In the genomic region with DNA sequence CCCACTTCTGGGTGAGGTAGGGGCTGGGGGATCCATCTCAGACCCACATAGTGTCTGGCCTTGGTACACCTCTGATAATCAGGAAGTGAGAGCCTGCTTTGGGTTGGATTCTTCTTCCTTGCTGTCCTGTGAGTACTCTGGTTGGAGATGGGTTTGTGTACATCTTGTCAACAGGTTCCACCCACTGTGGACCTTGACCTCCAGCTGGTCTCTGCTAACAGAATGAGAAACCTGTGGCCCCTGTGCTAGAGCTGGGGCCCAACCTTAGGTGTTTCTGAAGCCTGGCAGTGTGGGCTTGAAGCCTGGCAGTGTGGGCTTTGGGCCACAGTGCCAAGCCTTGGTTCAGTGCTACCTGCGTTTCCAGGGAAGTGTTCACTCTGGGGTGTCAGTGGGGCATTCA, we compare ENCODE assay signal across 13 cellular contexts. TPM values are rescaled to one million over a fixed set of nuclear protein-coding genes. Genes with fewer than 3 reads are reported as not detected.
A peak's percentile ranks its signal among the peaks of the same experiment; 100 is the strongest.
DNase-seq lines count a peak whose midpoint lies in the region; ATAC-seq, FAIRE-seq and TF ChIP-seq lines count a peak whose summit lies in the region.
"Had no signal": no experiment of that assay in that cellular context is flagged by ENCODE, and none has a peak within 500 bp of the region (broad histone marks: within the 10 kb centered on the region; RNA-seq: fewer than 3 reads in every experiment).

No MANE protein-coding gene starts in this region.

- no peak overlapping the region for H2AFZ ChIP-seq in K562 (ENCODE audit: low read depth, low read length)

- in situ Hi-C loops in K562 (cut with MboI): no loop called here

- no peak overlapping the region for H3K4me3 ChIP-seq in CD4-positive, CD25-positive, alpha-beta regulatory T cell (ENCODE audit: low read depth, low read length)
- H3K4me3 ChIP-seq in K562: peak overlapping the region; percentile 10; the same call in 1 of the 2 replicates

- H3K4me3 Mint-ChIP-seq in CD4-positive, CD25-positive, alpha-beta regulatory T cell: peak overlapping the region; percentile 85 to 99 (median 96)
- H3K4me3 Mint-ChIP-seq in naive thymus-derived CD8-positive, alpha-beta T cell: peak overlapping the region in 9 of 10 donors; percentile 31 to 99 (median 96)

- no peak for TF ChIP-seq EP300 in K562 (IDR thresholded peaks at IDR 0.05; ENCODE audit: low read length)

- WGBS in K562 (ENCODE audit: insufficient coverage, low coverage, missing lambda C conversion rate): 88% methylated on average over 1 of the region's 1 CpG

- FAIRE-seq in K562 (lab: Jason Lieb, UNC): peak; percentile 11

- H3K27ac ChIP-seq in CD4-positive, CD25-positive, alpha-beta regulatory T cell (ENCODE audit: insufficient read depth, low read length, poor library complexity, severe bottlenecking): peak overlapping the region; percentile 19
- H3K27ac ChIP-seq in K562 (ENCODE audit: extremely low read depth, low read depth, low read length): peak overlapping the region; percentile 73; the same call in 2 of the 3 replicates

- POLR2A ChIA-PET in K562 (lab: Yijun Ruan, JAX): interaction anchor here (1.3 to 13.4 kb wide), 5 partner anchors 10 to 19 kb away, joined by 3 to 221 read pairs (median 9); partner anchors contain the start of gene KLHL21
- POLR2A ChIA-PET in naive thymus-derived CD8-positive, alpha-beta T cell (lab: Charles Lee): interaction anchor here (8.7 kb wide), 1 partner anchor 20 kb away, joined by 145 read pairs; the partner anchor contains the start of gene KLHL21

- H3K9me3 ChIP-seq in CD4-positive, CD25-positive, alpha-beta regulatory T cell (ENCODE audit: control insufficient read depth in 2 of 2, low read length in 2 of 2): no peaks in the 10 kb centered on the region
- no peaks in the 10 kb centered on the region for H3K9me3 ChIP-seq in K562 (replicated peaks; ENCODE audit: control insufficient read depth, insufficient read depth, low read depth, low read length)

- no peak for ATAC-seq in CD4-positive, CD25-positive, alpha-beta regulatory T cell (ENCODE audit: low read depth in 2 of 2)
- ATAC-seq in K562: no peak
- no peak for ATAC-seq in naive thymus-derived CD8-positive, alpha-beta T cell
- ATAC-seq in HG02759 (IDR thresholded peaks at IDR 0.05; ENCODE audit: unreplicated experiment): no peak

- BruUV-seq in K562 (replicated peaks; lab: Mats Ljungman, UMichigan): no TSS peak

- H3K9me1 ChIP-seq in K562 (ENCODE audit: control insufficient read depth, insufficient read depth, low read length): peaks cover 19% of the 10 kb centered on the region

- peaks cover 4% of the 10 kb centered on the region for H3K27me3 Mint-ChIP-seq in CD4-positive, CD25-positive, alpha-beta regulatory T cell
- H3K27me3 Mint-ChIP-seq in naive thymus-derived CD8-positive, alpha-beta T cell: no peaks in the 10 kb centered on the region

- H3K4me1 ChIP-seq in CD4-positive, CD25-positive, alpha-beta regulatory T cell (ENCODE audit: control insufficient read depth, insufficient read depth, low read length, poor library complexity, severe bottlenecking): peaks cover 35% of the 10 kb centered on the region
- H3K4me1 ChIP-seq in K562 (replicated peaks in 1 of 2; ENCODE audit: control insufficient read depth in 2 of 2, insufficient read depth in 2 of 2, low read length in 2 of 2): peaks cover 46 to 75% of the 10 kb centered on the region in 2 experiments

- no peaks in the 10 kb centered on the region for H3K36me3 ChIP-seq in CD4-positive, CD25-positive, alpha-beta regulatory T cell (ENCODE audit: control insufficient read depth, insufficient read depth, low read length)
- peaks cover 39% of the 10 kb centered on the region; the same call in 1 of the 3 replicates for H3K36me3 ChIP-seq in K562 (ENCODE audit: control insufficient read depth, insufficient read depth, low read length)

- H3K79me2 ChIP-seq in K562 (ENCODE audit: control insufficient read depth, insufficient read depth, low read length): peaks cover 45% of the 10 kb centered on the region

- intact Hi-C loops in K562 (cut with micrococcal nuclease): no loop called here

- no peaks in the 10 kb centered on the region for H3K9me3 Mint-ChIP-seq in CD4-positive, CD25-positive, alpha-beta regulatory T cell
- H3K9me3 Mint-ChIP-seq in naive thymus-derived CD8-positive, alpha-beta T cell: no peaks in the 10 kb centered on the region

- CTCF ChIA-PET in K562 (lab: Yijun Ruan, JAX; ENCODE audit: low intra/inter-chr PET ratio): no interaction called here

- no peaks in the 10 kb centered on the region for H3K27me3 ChIP-seq in CD4-positive, CD25-positive, alpha-beta regulatory T cell (ENCODE audit: control insufficient read depth, insufficient read depth, low read length)
- no peaks in the 10 kb centered on the region for H3K27me3 ChIP-seq in K562 (ENCODE audit: control insufficient read depth in 2 of 2, insufficient read depth in 2 of 2, low read length in 2 of 2)

- H3K36me3 Mint-ChIP-seq in CD4-positive, CD25-positive, alpha-beta regulatory T cell: no peaks in the 10 kb centered on the region
- H3K36me3 Mint-ChIP-seq in naive thymus-derived CD8-positive, alpha-beta T cell: peaks cover 0 to 4% (median 0%) of the 10 kb centered on the region in 3 donors

- no peak for TF ChIP-seq RAD21 in K562 (CRISPR knock-in tag; conservative IDR thresholded peaks at IDR 0.05 in 1 of 2, IDR thresholded peaks at IDR 0.05 in 1 of 2)

- peak overlapping the region; percentile 96 for H3K4me2 ChIP-seq in K562 (ENCODE audit: insufficient read depth, low read length)

- peak overlapping the region; percentile 25 to 78; a peak in 2 of 4 replicates for H3K9ac ChIP-seq in K562 (ENCODE audit: insufficient read depth in 1 of 2, low read depth in 2 of 2, low read length in 2 of 2)

- DNase-seq in CD4-positive, CD25-positive, alpha-beta regulatory T cell: no peak
- DNase-seq in HuH-7.5 (ENCODE audit: low spot score) (peak; percentile 91), K562 (ENCODE audit: extremely low read depth in 1 of 4, low spot score in 3 of 4) (no peak), germinal center (ENCODE audit: low spot score) (no peak), AG08396 (ENCODE audit: low spot score) (no peak), GOT3 (lab: John Stamatoyannopoulos, UW) (no peak)
- no peak for DNase-seq in naive thymus-derived CD8-positive, alpha-beta T cell
- DNase-seq: KG1, midbrain, NCI-H82 had no signal

- H4K20me1 ChIP-seq in K562 (replicated peaks; ENCODE audit: control insufficient read depth, insufficient read depth, low read length): peaks cover 33% of the 10 kb centered on the region

- TF ChIP-seq POLR2A in K562 (conservative IDR thresholded peaks at IDR 0.05): no peak

- H3K27ac Mint-ChIP-seq in CD4-positive, CD25-positive, alpha-beta regulatory T cell: peak overlapping the region in 2 of 3 donors; percentile 72 to 91
- H3K27ac Mint-ChIP-seq in naive thymus-derived CD8-positive, alpha-beta T cell: peak overlapping the region in 9 of 10 donors; percentile 65 to 89 (median 73)

- TF ChIP-seq CTCF in K562 (IDR thresholded peaks at IDR 0.05 in 2 of 3, conservative IDR thresholded peaks at IDR 0.05 in 1 of 3; ENCODE audit: insufficient read depth in 2 of 3, low read depth in 1 of 3, low read length in 3 of 3): no peak

- H3K4me1 Mint-ChIP-seq in CD4-positive, CD25-positive, alpha-beta regulatory T cell: peaks cover 0 to 61% (median 28%) of the 10 kb centered on the region in 4 donors
- peaks cover 16 to 56% (median 50%) of the 10 kb centered on the region in 4 donors for H3K4me1 Mint-ChIP-seq in naive thymus-derived CD8-positive, alpha-beta T cell

RNA-seq across cellular contexts. Expression of gene ZBTB48, which starts 2.6 kb away (rescaled TPM):
- 41.8 TPM for total RNA-seq in CD4-positive, CD25-positive, alpha-beta regulatory T cell
- polyA plus RNA-seq in CD4-positive, CD25-positive, alpha-beta regulatory T cell: 10 to 100 TPM; 18.6 to 24.8 (median 21.9) TPM
- total RNA-seq in K562 (2011; cell fraction: chromatin; rRNA removed; ENCODE audit: low replicate concordance): 73.9 and 235 TPM in 2 replicates
- total RNA-seq in K562 (2011; cell fraction: nucleolus; rRNA removed): 195 and 197 TPM in 2 replicates
- total RNA-seq in K562 (2011; cell fraction: nucleoplasm; rRNA removed): 94.0 and 120 TPM in 2 replicates
- 42.4 and 52.4 TPM in 2 replicates for total RNA-seq in K562 (2014; rRNA removed)
- total RNA-seq in K562 (2014; rRNA removed; fragmentation: Illumina TruSeq; extraction: Trizol): 17.2 and 19.8 TPM in 2 replicates
- total RNA-seq in K562 (2015; rRNA removed; fragmentation: Illumina TruSeq; extraction: Trizol): 44.5 and 55.4 TPM in 2 replicates
- total RNA-seq in K562 (2021): 52.9 and 55.3 TPM in 2 replicates
- 29.5 and 57.2 TPM in 2 replicates for polyA plus RNA-seq in K562 (2011; rRNA removed)
- 50.1 and 59.3 TPM in 2 replicates for polyA plus RNA-seq in K562 (2011; cell fraction: cytosol; rRNA removed)
- polyA plus RNA-seq in K562 (2011; cell fraction: nucleus; rRNA removed): 124 and 137 TPM in 2 replicates
- 45.7 and 62.8 TPM in 2 replicates for polyA plus RNA-seq in K562 (2012)
- 24.9 and 40.6 TPM in 2 replicates for polyA plus RNA-seq in K562 (2014; fragmentation: Illumina TruSeq; extraction: Trizol)
- 1 to 10 TPM; 1.9 to 7.4 TPM for polyA plus RNA-seq in K562 (2014; fragmentation: Nextera tagmentation; extraction: Ambion mirVana)
- 50.9 and 66.9 TPM in 2 replicates for polyA plus RNA-seq in K562 (2014; rRNA removed)
- polyA minus RNA-seq in K562 (2011; rRNA and poly(A)+ RNA removed): 28.0 and 28.3 TPM in 2 replicates
- polyA minus RNA-seq in K562 (2011; cell fraction: cytosol; rRNA and poly(A)+ RNA removed): 31.8 and 39.4 TPM in 2 replicates
- 52.8 and 74.0 TPM in 2 replicates for polyA minus RNA-seq in K562 (2011; cell fraction: nucleus; rRNA and poly(A)+ RNA removed)
- total RNA-seq in naive thymus-derived CD8-positive, alpha-beta T cell: 10 to 100 TPM; 64.5 to 73.2 TPM
- polyA plus RNA-seq in naive thymus-derived CD8-positive, alpha-beta T cell: 10 to 100 TPM in 2 of 3 donors, 1 to 10 TPM in 1; 9.8 to 30.0 (median 28.7) TPM

RNA-seq across cellular contexts. Expression of gene KLHL21, which starts 20.3 kb away (rescaled TPM):
- total RNA-seq in CD4-positive, CD25-positive, alpha-beta regulatory T cell: 34.4 TPM
- 10 to 100 TPM; 16.7 to 46.6 (median 26.2) TPM for polyA plus RNA-seq in CD4-positive, CD25-positive, alpha-beta regulatory T cell
- 34.6 and 104 TPM in 2 replicates for total RNA-seq in K562 (2011; cell fraction: chromatin; rRNA removed; ENCODE audit: low replicate concordance)
- total RNA-seq in K562 (2011; cell fraction: nucleolus; rRNA removed): 89.4 and 101 TPM in 2 replicates
- total RNA-seq in K562 (2011; cell fraction: nucleoplasm; rRNA removed): 53.5 and 55.7 TPM in 2 replicates
- total RNA-seq in K562 (2014; rRNA removed) (26.4 and 32.3 TPM in 2 replicates), K562 (2014; rRNA removed; fragmentation: Illumina TruSeq; extraction: Trizol) (10.0 and 12.6 TPM in 2 replicates), K562 (2015; rRNA removed; fragmentation: Illumina TruSeq; extraction: Trizol) (22.4 and 23.6 TPM in 2 replicates), K562 (2021) (39.6 and 42.1 TPM in 2 replicates)
- polyA plus RNA-seq in K562 (2011; rRNA removed) (11.0 and 14.9 TPM in 2 replicates), K562 (2014; fragmentation: Illumina TruSeq; extraction: Trizol) (17.5 and 24.2 TPM in 2 replicates), K562 (2014; fragmentation: Nextera tagmentation; extraction: Ambion mirVana) (1 to 10 TPM; 2.1 to 2.2 TPM), K562 (2014; rRNA removed) (21.0 and 22.2 TPM in 2 replicates)
- polyA plus RNA-seq in K562 (2011; cell fraction: cytosol; rRNA removed): 17.3 and 24.4 TPM in 2 replicates
- 28.7 and 48.0 TPM in 2 replicates for polyA plus RNA-seq in K562 (2011; cell fraction: nucleus; rRNA removed)
- 37.5 and 39.1 TPM in 2 replicates for polyA plus RNA-seq in K562 (2012)
- 14.0 and 18.0 TPM in 2 replicates for polyA minus RNA-seq in K562 (2011; rRNA and poly(A)+ RNA removed)
- polyA minus RNA-seq in K562 (2011; cell fraction: cytosol; rRNA and poly(A)+ RNA removed): 21.5 and 32.0 TPM in 2 replicates
- 22.6 and 27.8 TPM in 2 replicates for polyA minus RNA-seq in K562 (2011; cell fraction: nucleus; rRNA and poly(A)+ RNA removed)
- 10 to 100 TPM; 67.1 to 67.7 TPM for total RNA-seq in naive thymus-derived CD8-positive, alpha-beta T cell
- polyA plus RNA-seq in naive thymus-derived CD8-positive, alpha-beta T cell: 10 to 100 TPM; 15.7 to 26.4 (median 16.3) TPM

RNA-seq across cellular contexts. Expression of gene TAS1R1, which starts 27.3 kb away (rescaled TPM):
- not detected for total RNA-seq in CD4-positive, CD25-positive, alpha-beta regulatory T cell
- polyA plus RNA-seq in CD4-positive, CD25-positive, alpha-beta regulatory T cell: under 1 TPM in 1 of 4 donors, not detected in 3; 0.09 TPM
- 0.28 and 0.44 TPM in 2 replicates for total RNA-seq in K562 (2011; cell fraction: chromatin; rRNA removed; ENCODE audit: low replicate concordance)
- 0.39 TPM in 1 of 2 replicates, not detected in the other for total RNA-seq in K562 (2011; cell fraction: nucleolus; rRNA removed)
- total RNA-seq in K562 (2011; cell fraction: nucleoplasm; rRNA removed): 0.15 TPM in 1 of 2 replicates, not detected in the other
- total RNA-seq in K562 (2014; rRNA removed): not detected in 2 replicates
- total RNA-seq in K562 (2014; rRNA removed; fragmentation: Illumina TruSeq; extraction: Trizol): not detected in 2 replicates
- total RNA-seq in K562 (2015; rRNA removed; fragmentation: Illumina TruSeq; extraction: Trizol): not detected in 2 replicates
- not detected in 2 replicates for total RNA-seq in K562 (2021)
- polyA plus RNA-seq in K562 (2011; rRNA removed): 0.04 and 0.06 TPM in 2 replicates
- polyA plus RNA-seq in K562 (2011; cell fraction: cytosol; rRNA removed): 0.01 and 0.04 TPM in 2 replicates
- polyA plus RNA-seq in K562 (2011; cell fraction: nucleus; rRNA removed): 0.06 TPM in 1 of 2 replicates, not detected in the other
- polyA plus RNA-seq in K562 (2012): 0.07 and 0.12 TPM in 2 replicates
- not detected in 2 replicates for polyA plus RNA-seq in K562 (2014; fragmentation: Illumina TruSeq; extraction: Trizol)
- polyA plus RNA-seq in K562 (2014; fragmentation: Nextera tagmentation; extraction: Ambion mirVana): not detected
- not detected in 2 replicates for polyA plus RNA-seq in K562 (2014; rRNA removed)
- polyA minus RNA-seq in K562 (2011; rRNA and poly(A)+ RNA removed): 0.11 TPM in 1 of 2 replicates, not detected in the other
- polyA minus RNA-seq in K562 (2011; cell fraction: cytosol; rRNA and poly(A)+ RNA removed): not detected in 2 replicates
- not detected in 2 replicates for polyA minus RNA-seq in K562 (2011; cell fraction: nucleus; rRNA and poly(A)+ RNA removed)
- not detected for total RNA-seq in naive thymus-derived CD8-positive, alpha-beta T cell
- under 1 TPM in 1 of 3 donors, not detected in 2; 0.06 TPM for polyA plus RNA-seq in naive thymus-derived CD8-positive, alpha-beta T cell
- total RNA-seq: fibroblast of villous mesenchyme, urinary bladder had no signal

RNA-seq across cellular contexts. Expression of gene NOL9, which starts 28.1 kb away (rescaled TPM):
- 74.7 TPM for total RNA-seq in CD4-positive, CD25-positive, alpha-beta regulatory T cell
- polyA plus RNA-seq in CD4-positive, CD25-positive, alpha-beta regulatory T cell: 10 to 100 TPM; 11.0 to 23.0 (median 18.9) TPM
- 408 and 415 TPM in 2 replicates for total RNA-seq in K562 (2011; cell fraction: chromatin; rRNA removed; ENCODE audit: low replicate concordance)
- total RNA-seq in K562 (2011; cell fraction: nucleolus; rRNA removed): 189 and 201 TPM in 2 replicates
- total RNA-seq in K562 (2011; cell fraction: nucleoplasm; rRNA removed): 302 and 309 TPM in 2 replicates
- total RNA-seq in K562 (2014; rRNA removed): 47.3 and 58.4 TPM in 2 replicates
- 62.5 and 63.6 TPM in 2 replicates for total RNA-seq in K562 (2014; rRNA removed; fragmentation: Illumina TruSeq; extraction: Trizol)
- 52.8 and 56.5 TPM in 2 replicates for total RNA-seq in K562 (2015; rRNA removed; fragmentation: Illumina TruSeq; extraction: Trizol)
- total RNA-seq in K562 (2021): 76.5 and 79.3 TPM in 2 replicates
- polyA plus RNA-seq in K562 (2011; rRNA removed): 52.3 and 52.7 TPM in 2 replicates
- polyA plus RNA-seq in K562 (2011; cell fraction: cytosol; rRNA removed): 19.5 and 29.3 TPM in 2 replicates
- polyA plus RNA-seq in K562 (2011; cell fraction: nucleus; rRNA removed): 60.2 and 68.3 TPM in 2 replicates
- 9.6 and 15.3 TPM in 2 replicates for polyA plus RNA-seq in K562 (2012)
- polyA plus RNA-seq in K562 (2014; fragmentation: Illumina TruSeq; extraction: Trizol): 25.8 and 30.1 TPM in 2 replicates
- polyA plus RNA-seq in K562 (2014; fragmentation: Nextera tagmentation; extraction: Ambion mirVana): 10 to 100 TPM in 1 of 2 experiments, 1 to 10 TPM in 1; 5.6 to 10.1 TPM
- polyA plus RNA-seq in K562 (2014; rRNA removed): 35.6 and 40.0 TPM in 2 replicates
- polyA minus RNA-seq in K562 (2011; rRNA and poly(A)+ RNA removed): 80.8 and 105 TPM in 2 replicates
- polyA minus RNA-seq in K562 (2011; cell fraction: cytosol; rRNA and poly(A)+ RNA removed): 22.9 and 38.4 TPM in 2 replicates
- polyA minus RNA-seq in K562 (2011; cell fraction: nucleus; rRNA and poly(A)+ RNA removed): 42.3 and 74.4 TPM in 2 replicates
- total RNA-seq in naive thymus-derived CD8-positive, alpha-beta T cell: 10 to 100 TPM; 81.3 to 93.0 TPM
- 10 to 100 TPM; 10.4 to 19.4 (median 18.5) TPM for polyA plus RNA-seq in naive thymus-derived CD8-positive, alpha-beta T cell

RNA-seq across cellular contexts. Expression of gene PHF13, which starts 31.2 kb away (rescaled TPM):
- total RNA-seq in CD4-positive, CD25-positive, alpha-beta regulatory T cell: 7.5 TPM
- 1 to 10 TPM; 4.7 to 6.2 (median 5.3) TPM for polyA plus RNA-seq in CD4-positive, CD25-positive, alpha-beta regulatory T cell
- total RNA-seq in K562 (2011; cell fraction: chromatin; rRNA removed; ENCODE audit: low replicate concordance): 29.6 and 40.5 TPM in 2 replicates
- 22.5 and 27.3 TPM in 2 replicates for total RNA-seq in K562 (2011; cell fraction: nucleolus; rRNA removed)
- total RNA-seq in K562 (2011; cell fraction: nucleoplasm; rRNA removed): 22.7 and 26.4 TPM in 2 replicates
- total RNA-seq in K562 (2014; rRNA removed): 12.6 and 13.8 TPM in 2 replicates
- total RNA-seq in K562 (2014; rRNA removed; fragmentation: Illumina TruSeq; extraction: Trizol): 11.7 and 12.6 TPM in 2 replicates
- total RNA-seq in K562 (2015; rRNA removed; fragmentation: Illumina TruSeq; extraction: Trizol): 9.8 and 10.3 TPM in 2 replicates
- 30.2 and 36.1 TPM in 2 replicates for total RNA-seq in K562 (2021)
- polyA plus RNA-seq in K562 (2011; rRNA removed): 8.8 and 9.6 TPM in 2 replicates
- polyA plus RNA-seq in K562 (2011; cell fraction: cytosol; rRNA removed): 6.1 and 6.2 TPM in 2 replicates
- polyA plus RNA-seq in K562 (2011; cell fraction: nucleus; rRNA removed): 20.7 and 23.9 TPM in 2 replicates
- 15.6 and 27.8 TPM in 2 replicates for polyA plus RNA-seq in K562 (2012)
- polyA plus RNA-seq in K562 (2014; fragmentation: Illumina TruSeq; extraction: Trizol): 17.9 and 21.5 TPM in 2 replicates
- 1 to 10 TPM; 1.8 TPM for polyA plus RNA-seq in K562 (2014; fragmentation: Nextera tagmentation; extraction: Ambion mirVana)
- 13.2 and 13.3 TPM in 2 replicates for polyA plus RNA-seq in K562 (2014; rRNA removed)
- 7.5 and 7.7 TPM in 2 replicates for polyA minus RNA-seq in K562 (2011; rRNA and poly(A)+ RNA removed)
- 7.8 and 9.4 TPM in 2 replicates for polyA minus RNA-seq in K562 (2011; cell fraction: cytosol; rRNA and poly(A)+ RNA removed)
- 4.3 and 6.3 TPM in 2 replicates for polyA minus RNA-seq in K562 (2011; cell fraction: nucleus; rRNA and poly(A)+ RNA removed)
- 1 to 10 TPM; 8.4 to 8.5 TPM for total RNA-seq in naive thymus-derived CD8-positive, alpha-beta T cell
- polyA plus RNA-seq in naive thymus-derived CD8-positive, alpha-beta T cell: 1 to 10 TPM; 1.4 to 4.3 (median 3.2) TPM
